ENCODE assay signal across 1 cellular context in genomic region chr6:111926731-111927302, GRCh38.
TF ChIP-seq lines count a peak whose summit lies in the region.

No MANE protein-coding gene starts in this region.

TF ChIP-seq in GM23338, 12 proteins besides CTCF, POLR2A, EP300 and RAD21 (continued from another document):
- TF ChIP-seq ZNF462 (CRISPR knock-in tag; IDR thresholded peaks at IDR 0.05) = no peak
- TF ChIP-seq JUNB (IDR thresholded peaks at IDR 0.05; ENCODE audit: unreplicated experiment) = no peak
- no peak for TF ChIP-seq CREB1 (CRISPR knock-in tag; IDR thresholded peaks at IDR 0.05; ENCODE audit: low read depth)
- TF ChIP-seq EZH2 (IDR thresholded peaks at IDR 0.05; ENCODE audit: low read depth, unreplicated experiment) = no peak
- no peak for TF ChIP-seq ZNF114 (CRISPR knock-in tag; IDR thresholded peaks at IDR 0.05)
- no peak for TF ChIP-seq REST (IDR thresholded peaks at IDR 0.05; ENCODE audit: unreplicated experiment)
- TF ChIP-seq POLR2AphosphoS5 (IDR thresholded peaks at IDR 0.05; ENCODE audit: low read depth) = no peak
- TF ChIP-seq ETS1 (IDR thresholded peaks at IDR 0.05) = no peak
- no peak for TF ChIP-seq NANOG (IDR thresholded peaks at IDR 0.05; ENCODE audit: borderline replicate concordance)
- no peak for TF ChIP-seq STAT1 (IDR thresholded peaks at IDR 0.05; ENCODE audit: unreplicated experiment)
- no peak for TF ChIP-seq EZH2phosphoT487 (IDR thresholded peaks at IDR 0.05; ENCODE audit: unreplicated experiment)
TF ChIP-seq in GM23338: peak in this region for 0.
